12 cellular contexts compared by ENCODE assay signal in genomic region chr14:63295991-63296630, GRCh38. TPM values are rescaled to one million over a fixed set of nuclear protein-coding genes. Genes with fewer than 3 reads are reported as not detected.
DNase-seq lines count a peak whose midpoint lies in the region; ATAC-seq and TF ChIP-seq lines count a peak whose summit lies in the region.
"Had no signal": no experiment of that assay in that cellular context is flagged by ENCODE, and none has a peak within 500 bp of the region (broad histone marks: within the 10 kb centered on the region; RNA-seq: fewer than 3 reads in every experiment).

No MANE protein-coding gene starts in this region.

- peak; percentile 7 for DNase-seq in brain microvascular endothelial cell
- no peak for DNase-seq in gastrocnemius medialis
- no peak for DNase-seq in HAP-1 (ENCODE audit: low spot score in 2 of 2)
- no peak for DNase-seq in globus pallidus (ENCODE audit: low spot score)
- DNase-seq in NCI-H1930 (lab: John Stamatoyannopoulos, UW): no peak
- DNase-seq: activated CD8-positive, alpha-beta memory T cell treated with anti-CD3 and anti-CD28 coated beads, Interleukin-2, amount 50 U/mL, for 4 hours; stimulated activated CD4-positive, alpha-beta T cell treated with anti-CD3 and anti-CD28 coated beads, Interleukin-2, amount 100 ng/mL, for 24 hours had no signal

- H3K27me3 ChIP-seq in brain microvascular endothelial cell (replicated peaks) (no peaks in the 10 kb centered on the region), gastrocnemius medialis (no peaks in the 10 kb centered on the region), HAP-1 (ENCODE audit: low read depth) (no peaks in the 10 kb centered on the region)

- ATAC-seq in GM18502 (IDR thresholded peaks at IDR 0.05; ENCODE audit: poor library complexity, unreplicated experiment): peak; percentile 85
- peak; percentile 56 for ATAC-seq in HG02571 (IDR thresholded peaks at IDR 0.05; ENCODE audit: unreplicated experiment)
- ATAC-seq in gastrocnemius medialis: peak; percentile 36
- ATAC-seq in HG02870 (IDR thresholded peaks at IDR 0.05; ENCODE audit: unreplicated experiment): no peak

- H3K9me3 ChIP-seq in gastrocnemius medialis (no peaks in the 10 kb centered on the region), HAP-1 (no peaks in the 10 kb centered on the region)

- no peaks in the 10 kb centered on the region for H3K36me3 ChIP-seq in brain microvascular endothelial cell (replicated peaks)
- no peaks in the 10 kb centered on the region for H3K36me3 ChIP-seq in gastrocnemius medialis
- no peaks in the 10 kb centered on the region for H3K36me3 ChIP-seq in HAP-1 (replicated peaks)

- TF ChIP-seq POLR2A in gastrocnemius medialis (IDR thresholded peaks at IDR 0.05): no peak

- H3K27ac ChIP-seq in brain microvascular endothelial cell (no peak overlapping the region), gastrocnemius medialis (peak overlapping the region; percentile 49 to 65 (median 51))
- H3K27ac ChIP-seq: KMS-11 had no signal

- in situ Hi-C loops in brain microvascular endothelial cell (cut with HindIII; ENCODE audit: low pct_ligation_motif_present, low sequenced_read_pairs): no loop called here
- in situ Hi-C loops in gastrocnemius medialis (cut with MboI; ENCODE audit: low sequenced_read_pairs in 4 of 4): loop anchor here in 1 of 4 donors (25.0 kb wide), 1 partner anchor 1109 kb away; no protein-coding TSS in a partner anchor
- in situ Hi-C loops in HAP-1 (cut with MboI; ENCODE audit: low sequenced_read_pairs): no loop called here

- TF ChIP-seq CTCF in brain microvascular endothelial cell (IDR thresholded peaks at IDR 0.05; ENCODE audit: low read depth, low read length, missing control alignments) (no peak), gastrocnemius medialis (IDR thresholded peaks at IDR 0.05 in 4 of 5, conservative IDR thresholded peaks at IDR 0.05 in 1 of 5) (no peak)

- intact Hi-C loops in gastrocnemius medialis (cut with DNase I; ENCODE audit: low total_unique reads): no loop called here

- H3K4me1 ChIP-seq in gastrocnemius medialis: peaks cover 0 to 7% of the 10 kb centered on the region in 2 donors
- no peaks in the 10 kb centered on the region for H3K4me1 ChIP-seq in HAP-1

- H3K4me3 ChIP-seq in brain microvascular endothelial cell (ENCODE audit: low read depth, low read length) (no peak overlapping the region), gastrocnemius medialis (peak overlapping the region in 2 of 4 donors; percentile 15 to 22), HAP-1 (no peak overlapping the region)

RNA-seq across cellular contexts. Expression of gene GPHB5, which starts 22.6 kb away (rescaled TPM):
- total RNA-seq in gastrocnemius medialis: not detected
- total RNA-seq: ureter had no signal
